8 cellular contexts compared by ENCODE assay signal in the genomic region with DNA sequence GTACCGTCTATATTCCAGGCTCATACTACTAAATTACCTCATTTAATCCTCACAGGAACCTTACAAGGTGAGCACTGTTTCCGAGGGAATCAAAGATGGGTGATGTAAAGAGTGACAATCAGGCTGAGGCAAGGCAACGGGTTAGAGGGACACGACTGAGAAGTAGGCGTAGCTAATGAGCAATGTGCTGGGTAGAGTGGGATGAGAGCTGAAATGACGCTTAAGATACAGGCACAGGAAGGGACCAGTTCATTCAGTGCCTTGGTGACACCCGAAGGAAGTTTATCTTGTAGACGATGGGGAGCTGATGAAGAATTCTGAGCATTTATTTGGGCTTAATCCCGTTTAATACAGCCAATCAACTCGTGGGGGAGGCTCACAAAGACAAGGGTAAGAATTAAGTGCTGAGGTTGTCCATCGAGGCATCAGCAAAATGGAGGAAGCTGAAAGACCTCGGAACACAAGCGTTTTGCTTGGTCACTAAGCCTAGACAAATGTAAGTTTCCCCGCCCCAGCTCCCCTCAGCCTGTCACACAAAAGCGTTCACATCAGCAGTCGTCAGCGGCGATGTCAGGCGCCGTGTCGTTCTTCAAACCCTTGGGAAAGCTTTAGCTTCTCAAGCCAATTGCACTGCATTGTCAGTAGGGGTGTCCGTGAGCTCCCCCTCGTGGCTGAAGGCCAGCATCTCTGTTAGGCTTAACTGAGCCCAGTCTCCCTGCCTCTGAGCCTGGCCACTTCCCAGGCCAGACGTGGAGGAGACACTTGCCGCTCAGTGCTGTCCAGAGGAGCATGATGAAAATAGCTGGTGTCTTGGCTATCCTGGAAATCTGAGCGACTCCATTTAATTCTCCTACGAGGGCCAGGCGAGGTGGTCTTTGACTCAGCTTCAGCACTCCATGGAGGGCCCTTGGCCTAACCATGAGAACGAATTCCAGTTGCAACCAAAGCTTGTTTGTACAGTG.
DNase-seq lines count a peak whose midpoint lies in the region; ATAC-seq, FAIRE-seq and TF ChIP-seq lines count a peak whose summit lies in the region.

No MANE protein-coding gene starts in this region.

- no peak overlapping the region for H3K27ac ChIP-seq in endothelial cell of umbilical vein (ENCODE audit: insufficient read depth, low read depth, low read length)

- POLR2A ChIA-PET in activated CD4-positive, alpha-beta memory T cell treated with anti-CD3 and anti-CD28 coated beads for 36 hours (lab: Charles Lee), result no interaction called here
- POLR2A ChIA-PET in endothelial cell of umbilical vein (lab: Charles Lee), result interaction anchor here (1.0 kb wide), 1 partner anchor 48 kb away, joined by 4 read pairs; no protein-coding TSS in a partner anchor

- peaks cover 12% of the 10 kb centered on the region for H3K4me1 ChIP-seq in endothelial cell of umbilical vein (ENCODE audit: control insufficient read depth, extremely low read depth, insufficient read depth, low read length)

- no peaks in the 10 kb centered on the region for H3K9me1 ChIP-seq in endothelial cell of umbilical vein (replicated peaks; ENCODE audit: control insufficient read depth, extremely low read depth, insufficient read depth, low read length)

- peak; percentile 75 for DNase-seq in COLO668 (lab: John Stamatoyannopoulos, UW; ENCODE audit: unreplicated experiment)
- peak; percentile 39 for DNase-seq in NCI-H526 treated with DMSO at 0.1 percent for 48 hours (lab: John Stamatoyannopoulos, UW)
- peak; percentile 75 for DNase-seq in activated CD4-positive, alpha-beta memory T cell treated with anti-CD3 and anti-CD28 coated beads for 36 hours
- DNase-seq in endothelial cell of umbilical vein (ENCODE audit: low read depth, low spot score), result peak; percentile 82
- peak; percentile 54 to 88 for DNase-seq in mesothelial cell of epicardium (ENCODE audit: low spot score in 2 of 2, unreplicated experiment in 2 of 2)
- peak; percentile 82 for DNase-seq in stimulated activated CD8-positive, alpha-beta memory T cell treated with anti-CD3 and anti-CD28 coated beads, Interleukin-4, amount 100 ng/mL, for 48 hours

- TF ChIP-seq POLR2A in endothelial cell of umbilical vein (IDR thresholded peaks at IDR 0.05; ENCODE audit: low read depth, low read length), result no peak

- no peaks in the 10 kb centered on the region for H3K36me3 ChIP-seq in endothelial cell of umbilical vein (ENCODE audit: control insufficient read depth in 2 of 2, extremely low read depth in 1 of 2, insufficient read depth in 2 of 2, low read length in 2 of 2)

- CTCF ChIA-PET in activated CD4-positive, alpha-beta memory T cell treated with anti-CD3 and anti-CD28 coated beads for 36 hours (lab: Charles Lee), result interaction anchor here (0.5 to 2.8 kb wide), 28 partner anchors 9 to 1519 kb away, joined by 3 to 24 read pairs (median 4); no protein-coding TSS in a partner anchor
- CTCF ChIA-PET in endothelial cell of umbilical vein (lab: Charles Lee), result interaction anchor here (0.6 to 5.9 kb wide), 59 partner anchors 9 to 1519 kb away, joined by 3 to 140 read pairs (median 4); partner anchors contain the start of gene PRKD1

- H2AFZ ChIP-seq in endothelial cell of umbilical vein (ENCODE audit: low read depth, low read length), result peak overlapping the region; percentile 91

- no peaks in the 10 kb centered on the region for H3K79me2 ChIP-seq in endothelial cell of umbilical vein (ENCODE audit: control insufficient read depth, insufficient read depth, low read length)

- no peaks in the 10 kb centered on the region for H3K9me3 Mint-ChIP-seq in activated CD4-positive, alpha-beta memory T cell treated with anti-CD3 and anti-CD28 coated beads for 36 hours
- H3K9me3 Mint-ChIP-seq in mesothelial cell of epicardium, result no peaks in the 10 kb centered on the region

- intact Hi-C loops in activated CD4-positive, alpha-beta memory T cell treated with anti-CD3 and anti-CD28 coated beads for 36 hours (cut with micrococcal nuclease), result no loop called here
- intact Hi-C loops in endothelial cell of umbilical vein (cut with micrococcal nuclease), result loop anchor here (1.0 to 5.0 kb wide), 6 partner anchors 47 to 1520 kb away; partner anchors contain the start of gene PRKD1

- H3K4me3 Mint-ChIP-seq in activated CD4-positive, alpha-beta memory T cell treated with anti-CD3 and anti-CD28 coated beads for 36 hours, result no peak overlapping the region
- H3K4me3 Mint-ChIP-seq in mesothelial cell of epicardium, result peak overlapping the region; percentile 63

- peak; percentile 94 to 95 for TF ChIP-seq CTCF in endothelial cell of umbilical vein (IDR thresholded peaks at IDR 0.05; ENCODE audit: extremely low read depth in 1 of 2, insufficient read depth in 1 of 2, low read depth in 1 of 2, low read length in 2 of 2)
- TF ChIP-seq CTCF in mesothelial cell of epicardium (IDR thresholded peaks at IDR 0.05; ENCODE audit: unreplicated experiment), result peak; percentile 71

- peaks cover 5 to 18% of the 10 kb centered on the region in 2 experiments for H3K27me3 ChIP-seq in endothelial cell of umbilical vein (ENCODE audit: control insufficient read depth in 2 of 2, insufficient read depth in 2 of 2, low read length in 2 of 2)

- no peaks in the 10 kb centered on the region for H4K20me1 ChIP-seq in endothelial cell of umbilical vein (replicated peaks; ENCODE audit: control insufficient read depth, extremely low read depth, insufficient read depth, low read length)

- no peaks in the 10 kb centered on the region for H3K36me3 Mint-ChIP-seq in activated CD4-positive, alpha-beta memory T cell treated with anti-CD3 and anti-CD28 coated beads for 36 hours
- no peaks in the 10 kb centered on the region for H3K36me3 Mint-ChIP-seq in mesothelial cell of epicardium

- BruUV-seq in endothelial cell of umbilical vein (replicated peaks; lab: Mats Ljungman, UMichigan), result no TSS peak

- H3K27me3 Mint-ChIP-seq in activated CD4-positive, alpha-beta memory T cell treated with anti-CD3 and anti-CD28 coated beads for 36 hours, result peaks cover 4% of the 10 kb centered on the region
- H3K27me3 Mint-ChIP-seq in mesothelial cell of epicardium (ENCODE audit: low read depth), result peaks cover 29% of the 10 kb centered on the region

- H3K4me3 ChIP-seq in endothelial cell of umbilical vein (replicated peaks in 1 of 3; ENCODE audit: insufficient read depth in 1 of 3, low read depth in 1 of 3, low read length in 3 of 3), result peak overlapping the region in 1 of 3 experiments; percentile 41

- no peak overlapping the region for H3K27ac Mint-ChIP-seq in activated CD4-positive, alpha-beta memory T cell treated with anti-CD3 and anti-CD28 coated beads for 36 hours
- no peak overlapping the region for H3K27ac Mint-ChIP-seq in mesothelial cell of epicardium

- H3K9ac ChIP-seq in endothelial cell of umbilical vein (replicated peaks; ENCODE audit: extremely low read depth, insufficient read depth, low read length), result peak overlapping the region; percentile 4

- ATAC-seq in GM19463 (IDR thresholded peaks at IDR 0.05; ENCODE audit: unreplicated experiment), result peak; percentile 100
- ATAC-seq in HG03558 (IDR thresholded peaks at IDR 0.05; ENCODE audit: extremely low read depth, unreplicated experiment), result peak; percentile 99

- peak overlapping the region; percentile 57 for H3K4me2 ChIP-seq in endothelial cell of umbilical vein (ENCODE audit: insufficient read depth, low read length)

- peak; percentile 82 for FAIRE-seq in endothelial cell of umbilical vein (lab: Jason Lieb, UNC)

- no peaks in the 10 kb centered on the region for H3K9me3 ChIP-seq in endothelial cell of umbilical vein (replicated peaks; ENCODE audit: control insufficient read depth, insufficient read depth, low read length)

- dilution Hi-C loops in endothelial cell of umbilical vein (cut with MboI; ENCODE audit: extremely low pct_ligation_motif_present, low sequenced_read_pairs), result no loop called here

- H3K4me1 Mint-ChIP-seq in activated CD4-positive, alpha-beta memory T cell treated with anti-CD3 and anti-CD28 coated beads for 36 hours (ENCODE audit: low read depth), result no peaks in the 10 kb centered on the region
- H3K4me1 Mint-ChIP-seq in mesothelial cell of epicardium, result peaks cover 18% of the 10 kb centered on the region

TF ChIP-seq in endothelial cell of umbilical vein, 7 proteins besides CTCF, POLR2A, EP300 and RAD21:
- no peak for TF ChIP-seq FOS (IDR thresholded peaks at IDR 0.05; ENCODE audit: borderline replicate concordance, insufficient read depth, low read length)
- TF ChIP-seq, protein P1, sequence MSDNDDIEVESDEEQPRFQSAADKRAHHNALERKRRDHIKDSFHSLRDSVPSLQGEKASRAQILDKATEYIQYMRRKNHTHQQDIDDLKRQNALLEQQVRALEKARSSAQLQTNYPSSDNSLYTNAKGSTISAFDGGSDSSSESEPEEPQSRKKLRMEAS (IDR thresholded peaks at IDR 0.05; ENCODE audit: insufficient read depth, insufficient read length), result no peak
- no peak for TF ChIP-seq POLR2AphosphoS5 (IDR thresholded peaks at IDR 0.05; ENCODE audit: insufficient read depth, low read depth, low read length)
- TF ChIP-seq JUN (IDR thresholded peaks at IDR 0.05; ENCODE audit: borderline replicate concordance, insufficient read depth, insufficient read length, low read depth), result no peak
- no peak for TF ChIP-seq EZH2 (IDR thresholded peaks at IDR 0.05; ENCODE audit: borderline replicate concordance, low read depth, low read length, severe bottlenecking)
- no peak for TF ChIP-seq GATA2 (IDR thresholded peaks at IDR 0.05; ENCODE audit: insufficient read depth, insufficient read length, low read depth, low read length)
TF ChIP-seq in endothelial cell of umbilical vein: peak in this region for 0.
